ENCODE assay signal across 9 cellular contexts in genomic region chr11:62724171-62724570, GRCh38. TPM values are rescaled to one million over a fixed set of nuclear protein-coding genes. Genes with fewer than 3 reads are reported as not detected.
DNase-seq lines count a peak whose midpoint lies in the region; ATAC-seq and TF ChIP-seq lines count a peak whose summit lies in the region.
"Had no signal": no experiment of that assay in that cellular context is flagged by ENCODE, and none has a peak within 500 bp of the region (broad histone marks: within the 10 kb centered on the region; RNA-seq: fewer than 3 reads in every experiment).

No MANE protein-coding gene starts in this region.

- H3K9me3 Mint-ChIP-seq in endodermal cell (no peaks in the 10 kb centered on the region), CD14-positive monocyte (peaks cover 0 to 3% (median 0%) of the 10 kb centered on the region in 7 donors)

- no peak overlapping the region for H2AFZ ChIP-seq in parathyroid adenoma

- H3K27ac ChIP-seq in RWPE2 (ENCODE audit: poor library complexity, severe bottlenecking) (no peak overlapping the region), endodermal cell (ENCODE audit: low read depth, low read length) (no peak overlapping the region), parathyroid adenoma (peak overlapping the region; percentile 9)

- H3K27me3 Mint-ChIP-seq in endodermal cell (ENCODE audit: insufficient read depth) (no peaks in the 10 kb centered on the region), CD14-positive monocyte (ENCODE audit: low read depth in 3 of 3) (no peaks in the 10 kb centered on the region)

- peak overlapping the region; percentile 87 for H3K4me2 ChIP-seq in parathyroid adenoma (ENCODE audit: low read length)

- H3K27me3 ChIP-seq in GM06990 (replicated peaks; ENCODE audit: control insufficient read depth, insufficient read depth, low read length) = no peaks in the 10 kb centered on the region
- no peaks in the 10 kb centered on the region for H3K27me3 ChIP-seq in RWPE2 (ENCODE audit: insufficient read depth, poor library complexity, severe bottlenecking)
- H3K27me3 ChIP-seq in endodermal cell (ENCODE audit: control insufficient read depth, insufficient read depth, low read length, poor library complexity, severe bottlenecking) = no peaks in the 10 kb centered on the region
- H3K27me3 ChIP-seq in parathyroid adenoma (ENCODE audit: control insufficient read depth, insufficient read depth, low read length) = no peaks in the 10 kb centered on the region

- H3K79me2 ChIP-seq in parathyroid adenoma = peaks cover 48% of the 10 kb centered on the region

- no peak for DNase-seq in GM06990 (ENCODE audit: extremely low read depth, insufficient read length)
- DNase-seq in RWPE2 (ENCODE audit: low spot score) = no peak
- no peak for DNase-seq in endodermal cell
- no peak for DNase-seq in CD14-positive monocyte (ENCODE audit: low spot score)
- no peak for DNase-seq in germinal center (ENCODE audit: low spot score)

- H3K9me3 ChIP-seq in RWPE2 (ENCODE audit: severe bottlenecking) (no peaks in the 10 kb centered on the region), endodermal cell (ENCODE audit: control insufficient read depth, low read length) (no peaks in the 10 kb centered on the region), parathyroid adenoma (ENCODE audit: control insufficient read depth, low read length) (no peaks in the 10 kb centered on the region)

- peaks cover 24% of the 10 kb centered on the region for H3K36me3 ChIP-seq in GM06990 (ENCODE audit: control insufficient read depth, insufficient read depth, low read length)
- peaks cover 72% of the 10 kb centered on the region for H3K36me3 ChIP-seq in RWPE2 (ENCODE audit: low read depth)
- peaks cover 55% of the 10 kb centered on the region for H3K36me3 ChIP-seq in endodermal cell (ENCODE audit: control insufficient read depth, insufficient read depth, low read length)
- H3K36me3 ChIP-seq in parathyroid adenoma (ENCODE audit: control insufficient read depth, insufficient read depth, low read length) = no peaks in the 10 kb centered on the region

- H3K4me3 Mint-ChIP-seq in endodermal cell (peak overlapping the region; percentile 96), CD14-positive monocyte (no peak overlapping the region)

- H3K36me3 Mint-ChIP-seq in endodermal cell (ENCODE audit: low read depth) (peaks cover 61% of the 10 kb centered on the region), CD14-positive monocyte (peaks cover 48 to 58% of the 10 kb centered on the region in 2 donors)

- ATAC-seq in RWPE2 (ENCODE audit: low read depth) = no peak
- no peak for ATAC-seq in GM21717 (IDR thresholded peaks at IDR 0.05; ENCODE audit: unreplicated experiment)
- no peak for ATAC-seq in HG03280 (IDR thresholded peaks at IDR 0.05; ENCODE audit: unreplicated experiment)

- H3K27ac Mint-ChIP-seq in endodermal cell (peak overlapping the region; percentile 35), CD14-positive monocyte (peak overlapping the region in 3 of 7 donors; percentile 4 to 87 (median 19))

- H3K4me1 Mint-ChIP-seq in endodermal cell (peaks cover 22% of the 10 kb centered on the region), CD14-positive monocyte (peaks cover 31% of the 10 kb centered on the region)

- TF ChIP-seq CTCF in GM06990 (IDR thresholded peaks at IDR 0.05; ENCODE audit: insufficient read depth, low read length, poor library complexity, severe bottlenecking) (no peak), RWPE2 (IDR thresholded peaks at IDR 0.05; ENCODE audit: poor library complexity, severe bottlenecking) (no peak), endodermal cell (conservative IDR thresholded peaks at IDR 0.05) (no peak), parathyroid adenoma (IDR thresholded peaks at IDR 0.05) (no peak), CD14-positive monocyte (IDR thresholded peaks at IDR 0.05) (no peak)

- H3K4me3 ChIP-seq in GM06990 (replicated peaks; ENCODE audit: low read depth, low read length) (peak overlapping the region; percentile 9; the same call in 1 of the 2 replicates), RWPE2 (ENCODE audit: severe bottlenecking) (peak overlapping the region; percentile 67), endodermal cell (ENCODE audit: low read length) (peak overlapping the region; percentile 97), parathyroid adenoma (ENCODE audit: low read depth, low read length) (no peak overlapping the region)

- H3K9ac ChIP-seq in endodermal cell (ENCODE audit: extremely low read depth, low read length, poor library complexity, severe bottlenecking) (no peak overlapping the region), parathyroid adenoma (no peak overlapping the region)

- WGBS in endodermal cell (ENCODE audit: insufficient coverage in 1 of 2, insufficient read length in 1 of 2), 2 experiments = 84 to 87% methylated on average over 6 to 8 of the region's 8 CpGs

- intact Hi-C loops in CD14-positive monocyte (cut with micrococcal nuclease) = no loop called here

- peaks cover 5% of the 10 kb centered on the region for H3K4me1 ChIP-seq in RWPE2 (ENCODE audit: insufficient read depth, poor library complexity, severe bottlenecking)
- no peaks in the 10 kb centered on the region for H3K4me1 ChIP-seq in endodermal cell (ENCODE audit: control insufficient read depth, insufficient read depth, low read length)
- peaks cover 6% of the 10 kb centered on the region for H3K4me1 ChIP-seq in parathyroid adenoma

RNA-seq across cellular contexts. Expression of gene HNRNPUL2, which starts 3.1 kb away (rescaled TPM):
- 10 to 100 TPM; 48.1 to 49.8 TPM for total RNA-seq in endodermal cell
- polyA plus RNA-seq in endodermal cell (2013, experiment 1 of 2) = 55.9 TPM
- 49.4 TPM for polyA plus RNA-seq in endodermal cell (2013, experiment 2 of 2)
- under 1 TPM; 0.33 to 0.88 TPM for polyA plus RNA-seq in CD14-positive monocyte

RNA-seq across cellular contexts. Expression of gene TTC9C, which starts 4.1 kb away (rescaled TPM):
- total RNA-seq in endodermal cell = 10 to 100 TPM; 40.0 to 55.4 TPM
- polyA plus RNA-seq in endodermal cell (2013, experiment 1 of 2) = 58.7 TPM
- 53.4 TPM for polyA plus RNA-seq in endodermal cell (2013, experiment 2 of 2)
- 10 to 100 TPM; 17.9 to 21.6 TPM for polyA plus RNA-seq in CD14-positive monocyte

RNA-seq across cellular contexts. Expression of gene GNG3, which starts 16.7 kb away (rescaled TPM):
- total RNA-seq in endodermal cell = 1 to 10 TPM in 1 of 2 donors, under 1 TPM in 1; 0.40 to 1.7 TPM
- polyA plus RNA-seq in endodermal cell (2013, experiment 1 of 2) = 24.8 TPM
- polyA plus RNA-seq in endodermal cell (2013, experiment 2 of 2) = 18.6 TPM
- polyA plus RNA-seq in CD14-positive monocyte = under 1 TPM in 1 of 2 donors, not detected in 1; 0.23 TPM
- total RNA-seq: mesenteric fat pad had no signal

RNA-seq across cellular contexts. Expression of gene BSCL2, which starts 16.9 kb away (rescaled TPM):
- total RNA-seq in endodermal cell = 10 to 100 TPM; 68.6 to 77.2 TPM
- 132 TPM for polyA plus RNA-seq in endodermal cell (2013, experiment 1 of 2)
- polyA plus RNA-seq in endodermal cell (2013, experiment 2 of 2) = 108 TPM
- polyA plus RNA-seq in CD14-positive monocyte = 10 to 100 TPM; 63.3 to 65.7 TPM

RNA-seq across cellular contexts. Expression of gene ZBTB3, which starts 29.8 kb away (rescaled TPM):
- total RNA-seq in endodermal cell = 10 to 100 TPM; 16.9 to 33.8 TPM
- polyA plus RNA-seq in endodermal cell (2013, experiment 1 of 2) = 8.0 TPM
- 8.0 TPM for polyA plus RNA-seq in endodermal cell (2013, experiment 2 of 2)
- polyA plus RNA-seq in CD14-positive monocyte = 1 to 10 TPM; 1.7 to 2.0 TPM
